In the genomic region with DNA sequence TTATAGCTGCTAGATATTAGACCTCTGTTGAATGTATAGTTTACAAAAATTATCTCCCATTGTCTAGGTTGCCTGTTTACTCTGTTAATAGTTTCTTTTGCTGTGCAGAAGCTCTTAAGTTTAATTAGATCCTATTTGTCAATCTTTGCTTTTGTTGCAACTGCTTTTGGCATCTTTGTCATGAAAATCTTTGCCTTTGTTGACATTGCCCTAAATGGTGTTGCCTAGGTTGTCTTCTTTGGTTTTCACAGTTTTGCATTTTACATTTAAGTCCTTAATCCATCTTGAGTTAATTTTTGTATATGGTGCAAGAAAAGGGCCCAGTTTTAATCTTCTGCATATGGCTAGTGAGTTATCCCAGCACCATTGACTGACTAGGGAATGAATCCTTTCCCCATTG, we compare ENCODE assay signal across 10 cellular contexts.
"Had no signal": no experiment of that assay in that cellular context is flagged by ENCODE, and none has a peak within 500 bp of the region (broad histone marks: within the 10 kb centered on the region; RNA-seq: fewer than 3 reads in every experiment).

No MANE protein-coding gene starts in this region.

- H3K4me1 ChIP-seq: HAP-1 had no signal

- H3K36me3 ChIP-seq: HAP-1 had no signal

- H3K9me3 ChIP-seq: HAP-1 had no signal

- H3K4me2 ChIP-seq: GM23338 had no signal

- H3K4me3 ChIP-seq: GM23248, GM23338, HAP-1 had no signal

- H3K9ac ChIP-seq: GM23248 had no signal

- DNase-seq: GM23248, GOT3, H7, H9, HCEC 1CT, HFFc6 had no signal

- H3K27ac ChIP-seq: GM23248 had no signal

- H2AFZ ChIP-seq: GM23248, GM23338 had no signal

- ATAC-seq: GM23338, HCT116 had no signal

- FAIRE-seq: H1 had no signal
